Comparison of ENCODE assay signal across 20 cellular contexts in genomic region chr6:38187285-38187684, GRCh38.
DNase-seq lines count a peak whose midpoint lies in the region; ATAC-seq, FAIRE-seq and TF ChIP-seq lines count a peak whose summit lies in the region.
"Had no signal": no experiment of that assay in that cellular context is flagged by ENCODE, and none has a peak within 500 bp of the region (broad histone marks: within the 10 kb centered on the region; RNA-seq: fewer than 3 reads in every experiment).

No MANE protein-coding gene starts in this region.

- peaks cover 7% of the 10 kb centered on the region for H3K4me1 Mint-ChIP-seq in central memory CD8-positive, alpha-beta T cell
- H3K4me1 Mint-ChIP-seq in T-helper 2 cell treated with Interferon-gamma antibody and Interleukin-4, amounts not matched to agents 5 μg/mL and 100 μg/mL, for 36 hours (ENCODE audit: low read depth): no peaks in the 10 kb centered on the region

- BruUV-seq in HepG2 (replicated peaks; lab: Mats Ljungman, UMichigan): no TSS peak

- H3K79me2 ChIP-seq in HepG2 (ENCODE audit: insufficient read depth, low read length): no peaks in the 10 kb centered on the region

- TF ChIP-seq CTCF in HepG2 (CRISPR knock-in tag; IDR thresholded peaks at IDR 0.05): peak; percentile 40
- TF ChIP-seq CTCF in prostate gland (IDR thresholded peaks at IDR 0.05): no peak
- TF ChIP-seq CTCF in psoas muscle (IDR thresholded peaks at IDR 0.05): no peak

- no peaks in the 10 kb centered on the region for H3K9me3 Mint-ChIP-seq in central memory CD8-positive, alpha-beta T cell
- no peaks in the 10 kb centered on the region for H3K9me3 Mint-ChIP-seq in T-helper 2 cell treated with Interferon-gamma antibody and Interleukin-4, amounts not matched to agents 5 μg/mL and 100 μg/mL, for 36 hours
- H3K9me3 Mint-ChIP-seq: activated T-helper 2 cell treated with anti-CD3 and anti-CD28 coated beads, Interferon-gamma antibody, Interleukin-2, Interleukin-4, amounts not matched to agents 10 μg/mL and 5 μg/mL and 100 μg/mL, durations not matched to agents 14 hours and 24 hours and 36 hours; natural killer cell treated with Interleukin-12 subunit alpha and Interleukin-12 subunit beta and Interleukin-15 and Interleukin-18, amount 100 ng/mL, for 72 hours had no signal

- DNase-seq in cardiac septum (ENCODE audit: low spot score) (peak; percentile 47), left ventricle myocardium superior (no peak), HepG2 (ENCODE audit: low spot score) (no peak), prostate gland (ENCODE audit: low spot score) (no peak), psoas muscle (no peak)
- DNase-seq in central memory CD8-positive, alpha-beta T cell (ENCODE audit: low spot score in 2 of 2): no peak
- no peak for DNase-seq in T-helper 2 cell treated with Interferon-gamma antibody and Interleukin-4, amounts not matched to agents 5 μg/mL and 100 μg/mL, for 36 hours (ENCODE audit: low spot score)
- DNase-seq: DMS79; effector CD4-positive, alpha-beta T cell; GM23248; heart right ventricle; kidney; NCI-H187 treated with DMSO at 0.1 percent for 48 hours; Right ventricle myocardium superior; stimulated activated naive CD4-positive, alpha-beta T cell; tibial artery had no signal

- H3K4me3 ChIP-seq in HepG2 (replicated peaks in 1 of 3; ENCODE audit: insufficient read depth in 1 of 3, low read depth in 2 of 3, low read length in 3 of 3) (no peak overlapping the region), prostate gland (no peak overlapping the region), psoas muscle (no peak overlapping the region)
- H3K4me3 ChIP-seq: breast epithelium, GM23248, heart right ventricle, tibial artery had no signal

- no peak overlapping the region for H3K4me2 ChIP-seq in HepG2 (ENCODE audit: low read depth, low read length)

- POLR2A ChIA-PET in HepG2 (lab: Yijun Ruan, JAX): no interaction called here

- no peak overlapping the region for H3K9ac ChIP-seq in HepG2 (ENCODE audit: insufficient read depth, low read depth, low read length)
- H3K9ac ChIP-seq: GM23248 had no signal

- no peaks in the 10 kb centered on the region for H4K20me1 ChIP-seq in HepG2 (ENCODE audit: insufficient read depth, low read length)

- ATAC-seq in left ventricle myocardium superior: no peak
- no peak for ATAC-seq in central memory CD8-positive, alpha-beta T cell (replicated peaks; ENCODE audit: extremely low read depth, poor library complexity, severe bottlenecking)
- ATAC-seq in HepG2: peak; percentile 21; the same call in 2 of the 3 replicates
- ATAC-seq in HG02885 (IDR thresholded peaks at IDR 0.05; ENCODE audit: poor library complexity, unreplicated experiment): no peak
- no peak for ATAC-seq in psoas muscle
- ATAC-seq: heart right ventricle; natural killer cell treated with Interleukin-12 subunit alpha and Interleukin-12 subunit beta and Interleukin-15 and Interleukin-18, amount 100 ng/mL, for 72 hours had no signal

- intact Hi-C loops in cardiac septum (cut with DNase I) (no loop called here), left ventricle myocardium superior (cut with micrococcal nuclease) (no loop called here), HepG2 (cut with micrococcal nuclease; ENCODE audit: unreplicated experiment) (no loop called here), prostate gland (cut with DNase I) (no loop called here), psoas muscle (cut with DNase I) (no loop called here)

- no peak for TF ChIP-seq RAD21 in HepG2 (CRISPR knock-in tag; IDR thresholded peaks at IDR 0.05)

- no peak overlapping the region for H3K4me3 Mint-ChIP-seq in central memory CD8-positive, alpha-beta T cell
- H3K4me3 Mint-ChIP-seq in T-helper 2 cell treated with Interferon-gamma antibody and Interleukin-4, amounts not matched to agents 5 μg/mL and 100 μg/mL, for 36 hours: no peak overlapping the region
- H3K4me3 Mint-ChIP-seq: natural killer cell treated with Interleukin-12 subunit alpha and Interleukin-12 subunit beta and Interleukin-15 and Interleukin-18, amount 100 ng/mL, for 72 hours had no signal

- TF ChIP-seq EP300 in HepG2 (IDR thresholded peaks at IDR 0.05; ENCODE audit: low read depth in 2 of 2, low read length in 2 of 2) (no peak), HepG2 (CRISPR knock-in tag; IDR thresholded peaks at IDR 0.05; ENCODE audit: borderline replicate concordance) (no peak)

- H3K9me3 ChIP-seq in HepG2 (ENCODE audit: low read length) (no peaks in the 10 kb centered on the region), prostate gland (no peaks in the 10 kb centered on the region), psoas muscle (no peaks in the 10 kb centered on the region)
- H3K9me3 ChIP-seq: breast epithelium, heart right ventricle, tibial artery had no signal

- no peak overlapping the region for H2AFZ ChIP-seq in HepG2 (ENCODE audit: low read length)
- H2AFZ ChIP-seq: GM23248 had no signal

- in situ Hi-C loops in HepG2 (cut with HindIII; ENCODE audit: extremely low pct_ligation_motif_present, low pct_unique_long_range_greater_than_20kb): no loop called here

- H3K27me3 ChIP-seq in HepG2 (ENCODE audit: control insufficient read depth in 1 of 2, insufficient read depth in 2 of 2, low read length in 2 of 2) (no peaks in the 10 kb centered on the region), prostate gland (replicated peaks; ENCODE audit: insufficient read depth) (no peaks in the 10 kb centered on the region), psoas muscle (ENCODE audit: insufficient read depth in 3 of 3, low read length in 2 of 3) (no peaks in the 10 kb centered on the region)
- H3K27me3 ChIP-seq: breast epithelium, heart right ventricle, tibial artery had no signal

- H3K27ac Mint-ChIP-seq in central memory CD8-positive, alpha-beta T cell (ENCODE audit: low read depth): peak overlapping the region; percentile 25
- no peak overlapping the region for H3K27ac Mint-ChIP-seq in T-helper 2 cell treated with Interferon-gamma antibody and Interleukin-4, amounts not matched to agents 5 μg/mL and 100 μg/mL, for 36 hours
- H3K27ac Mint-ChIP-seq: activated T-helper 2 cell treated with anti-CD3 and anti-CD28 coated beads, Interferon-gamma antibody, Interleukin-2, Interleukin-4, amounts not matched to agents 10 μg/mL and 5 μg/mL and 100 μg/mL, durations not matched to agents 14 hours and 24 hours and 36 hours; natural killer cell treated with Interleukin-12 subunit alpha and Interleukin-12 subunit beta and Interleukin-15 and Interleukin-18, amount 100 ng/mL, for 72 hours had no signal

- TF ChIP-seq POLR2A in HepG2 (IDR thresholded peaks at IDR 0.05; ENCODE audit: insufficient read depth in 1 of 2, low read depth in 2 of 2, low read length in 2 of 2) (no peak), prostate gland (IDR thresholded peaks at IDR 0.05) (no peak)

- no peak for FAIRE-seq in HepG2 (lab: Jason Lieb, UNC)
- FAIRE-seq: kidney had no signal

- CTCF ChIA-PET in HepG2 (lab: Yijun Ruan, JAX; ENCODE audit: low intra/inter-chr PET ratio, low total read pairs): no interaction called here

- H3K27ac ChIP-seq in HepG2 (ENCODE audit: extremely low read length, insufficient read depth, low read length): no peak overlapping the region
- no peak overlapping the region for H3K27ac ChIP-seq in prostate gland
- H3K27ac ChIP-seq in psoas muscle: no peak overlapping the region
- H3K27ac ChIP-seq: breast epithelium, GM23248, heart right ventricle, tibial artery had no signal

- H3K36me3 ChIP-seq in HepG2 (replicated peaks in 1 of 2; ENCODE audit: control insufficient read depth in 1 of 2, insufficient read depth in 2 of 2, low read length in 2 of 2) (no peaks in the 10 kb centered on the region), prostate gland (no peaks in the 10 kb centered on the region), psoas muscle (ENCODE audit: insufficient read depth in 1 of 2, low read depth in 1 of 2) (no peaks in the 10 kb centered on the region)
- H3K36me3 ChIP-seq: breast epithelium, tibial artery had no signal

- no peaks in the 10 kb centered on the region for H3K27me3 Mint-ChIP-seq in central memory CD8-positive, alpha-beta T cell
- no peaks in the 10 kb centered on the region for H3K27me3 Mint-ChIP-seq in T-helper 2 cell treated with Interferon-gamma antibody and Interleukin-4, amounts not matched to agents 5 μg/mL and 100 μg/mL, for 36 hours (ENCODE audit: low read depth)
- H3K27me3 Mint-ChIP-seq: natural killer cell treated with Interleukin-12 subunit alpha and Interleukin-12 subunit beta and Interleukin-15 and Interleukin-18, amount 100 ng/mL, for 72 hours had no signal

- H3K4me1 ChIP-seq in HepG2 (ENCODE audit: insufficient read depth, low read length) (no peaks in the 10 kb centered on the region), prostate gland (replicated peaks) (no peaks in the 10 kb centered on the region), psoas muscle (no peaks in the 10 kb centered on the region)
- H3K4me1 ChIP-seq: breast epithelium, heart right ventricle, tibial artery had no signal

- peaks cover 18% of the 10 kb centered on the region for H3K36me3 Mint-ChIP-seq in central memory CD8-positive, alpha-beta T cell (ENCODE audit: insufficient read depth)
- H3K36me3 Mint-ChIP-seq in T-helper 2 cell treated with Interferon-gamma antibody and Interleukin-4, amounts not matched to agents 5 μg/mL and 100 μg/mL, for 36 hours (ENCODE audit: low read depth): no peaks in the 10 kb centered on the region
- H3K36me3 Mint-ChIP-seq: natural killer cell treated with Interleukin-12 subunit alpha and Interleukin-12 subunit beta and Interleukin-15 and Interleukin-18, amount 100 ng/mL, for 72 hours had no signal

- WGBS in HepG2 (ENCODE audit: low lambda C conversion rate): 49% methylated on average over 9 of the region's 9 CpGs
- WGBS in prostate gland: 64% methylated on average over 9 of the region's 9 CpGs
- 73 to 76% (median 74%) methylated on average over 9 of the region's 9 CpGs for WGBS in psoas muscle, 3 donors

TF ChIP-seq in HepG2, 621 proteins besides CTCF, POLR2A, EP300 and RAD21:
- TF ChIP-seq STAG1 (CRISPR knock-in tag; IDR thresholded peaks at IDR 0.05) (peak; percentile 39), ZNF580 (CRISPR knock-in tag; IDR thresholded peaks at IDR 0.05; ENCODE audit: borderline replicate concordance, low read depth) (no peak), NFE2L2 (IDR thresholded peaks at IDR 0.05; ENCODE audit: low read length) (no peak)
